Comparison of ENCODE assay signal across 16 cellular contexts in the genomic region with DNA sequence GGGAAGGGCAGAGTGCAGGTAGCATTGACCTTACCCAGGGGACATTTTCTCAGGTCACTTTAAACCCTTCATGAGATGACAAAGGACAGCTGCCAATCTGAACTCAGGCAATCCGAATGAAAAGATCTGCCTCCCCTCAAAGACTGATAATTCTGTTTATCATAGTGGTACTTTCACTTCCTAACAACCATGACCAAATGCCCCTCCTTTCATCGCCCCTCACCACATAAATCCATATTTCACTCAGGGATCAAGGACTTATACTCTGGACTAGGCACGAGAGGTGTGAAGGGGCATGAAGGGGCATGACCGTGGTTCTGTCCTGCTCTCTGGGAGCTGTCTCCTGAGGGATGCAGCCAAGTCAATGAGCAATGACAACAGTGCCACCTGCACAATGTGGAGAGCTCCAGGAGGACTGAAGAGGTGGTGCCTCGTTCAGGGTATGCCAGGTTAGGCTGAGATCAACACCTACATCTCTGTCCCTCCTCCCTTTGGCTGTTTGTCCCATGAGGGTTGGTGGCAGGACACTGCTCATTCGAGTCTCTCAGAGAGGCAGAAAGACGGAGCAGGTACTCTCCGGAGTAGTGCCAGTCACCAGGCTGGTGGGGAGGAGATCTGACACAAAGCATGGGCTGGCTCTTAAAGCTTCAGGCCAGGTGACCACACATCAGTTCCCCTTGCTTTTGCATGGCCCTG. TPM values are rescaled to one million over a fixed set of nuclear protein-coding genes. Genes with fewer than 3 reads are reported as not detected.
A peak's percentile ranks its signal among the peaks of the same experiment; 100 is the strongest.
DNase-seq lines count a peak whose midpoint lies in the region; ATAC-seq lines count a peak whose summit lies in the region.
"Had no signal": no experiment of that assay in that cellular context is flagged by ENCODE, and none has a peak within 500 bp of the region (broad histone marks: within the 10 kb centered on the region; RNA-seq: fewer than 3 reads in every experiment).

No MANE protein-coding gene starts in this region.

- intact Hi-C loops in Right ventricle myocardium superior (cut with DNase I): no loop called here
- intact Hi-C loops in activated CD4-positive, alpha-beta T cell treated with anti-CD3 and anti-CD28 coated beads for 36 hours (cut with DNase I, micrococcal nuclease): no loop called here

- no peak overlapping the region for H3K27ac Mint-ChIP-seq in stimulated activated effector memory CD8-positive, alpha-beta T cell treated with anti-CD3 and anti-CD28 coated beads, Interleukin-12 subunit alpha, Interleukin-12 subunit beta, amount 100 ng/mL, for 72 hours
- H3K27ac Mint-ChIP-seq in activated CD4-positive, alpha-beta T cell treated with anti-CD3 and anti-CD28 coated beads for 36 hours: no peak overlapping the region

- no peaks in the 10 kb centered on the region for H3K36me3 Mint-ChIP-seq in stimulated activated effector memory CD8-positive, alpha-beta T cell treated with anti-CD3 and anti-CD28 coated beads, Interleukin-12 subunit alpha, Interleukin-12 subunit beta, amount 100 ng/mL, for 72 hours
- no peaks in the 10 kb centered on the region for H3K36me3 Mint-ChIP-seq in activated CD4-positive, alpha-beta T cell treated with anti-CD3 and anti-CD28 coated beads for 36 hours (ENCODE audit: low read depth)

- POLR2A ChIA-PET in activated CD4-positive, alpha-beta T cell treated with anti-CD3 and anti-CD28 coated beads for 36 hours (lab: Charles Lee): no interaction called here

- CTCF ChIA-PET in activated CD4-positive, alpha-beta T cell treated with anti-CD3 and anti-CD28 coated beads for 36 hours (lab: Charles Lee): no interaction called here

- ATAC-seq in HG02623 (IDR thresholded peaks at IDR 0.05; ENCODE audit: unreplicated experiment): peak; percentile 23
- peak; percentile 29 for ATAC-seq in HG03439 (IDR thresholded peaks at IDR 0.05; ENCODE audit: unreplicated experiment)
- ATAC-seq in stimulated activated effector memory CD8-positive, alpha-beta T cell treated with anti-CD3 and anti-CD28 coated beads, Interleukin-12 subunit alpha, Interleukin-12 subunit beta, amount 100 ng/mL, for 72 hours: peak; percentile 39
- ATAC-seq in Right ventricle myocardium superior (ENCODE audit: poor library complexity): no peak
- ATAC-seq in activated CD4-positive, alpha-beta T cell treated with anti-CD3 and anti-CD28 coated beads for 36 hours: no peak
- ATAC-seq: activated T-cell treated with anti-CD3 and anti-CD28 coated beads, Interleukin-2, amount 50 U/mL, for 4 hours; psoas muscle had no signal

- no peaks in the 10 kb centered on the region for H3K9me3 Mint-ChIP-seq in stimulated activated effector memory CD8-positive, alpha-beta T cell treated with anti-CD3 and anti-CD28 coated beads, Interleukin-12 subunit alpha, Interleukin-12 subunit beta, amount 100 ng/mL, for 72 hours
- no peaks in the 10 kb centered on the region for H3K9me3 Mint-ChIP-seq in activated CD4-positive, alpha-beta T cell treated with anti-CD3 and anti-CD28 coated beads for 36 hours (ENCODE audit: low read depth)
- H3K9me3 Mint-ChIP-seq: activated T-cell treated with anti-CD3 and anti-CD28 coated beads, Interleukin-2, amount 50 U/mL, for 4 hours had no signal

- no peaks in the 10 kb centered on the region for H3K4me1 Mint-ChIP-seq in stimulated activated effector memory CD8-positive, alpha-beta T cell treated with anti-CD3 and anti-CD28 coated beads, Interleukin-12 subunit alpha, Interleukin-12 subunit beta, amount 100 ng/mL, for 72 hours
- no peaks in the 10 kb centered on the region for H3K4me1 Mint-ChIP-seq in activated CD4-positive, alpha-beta T cell treated with anti-CD3 and anti-CD28 coated beads for 36 hours

- H3K4me3 Mint-ChIP-seq in stimulated activated effector memory CD8-positive, alpha-beta T cell treated with anti-CD3 and anti-CD28 coated beads, Interleukin-12 subunit alpha, Interleukin-12 subunit beta, amount 100 ng/mL, for 72 hours: no peak overlapping the region
- H3K4me3 Mint-ChIP-seq in activated CD4-positive, alpha-beta T cell treated with anti-CD3 and anti-CD28 coated beads for 36 hours: no peak overlapping the region
- H3K4me3 Mint-ChIP-seq: activated T-cell treated with anti-CD3 and anti-CD28 coated beads, Interleukin-2, amount 50 U/mL, for 4 hours had no signal

- no peaks in the 10 kb centered on the region for H3K27me3 Mint-ChIP-seq in activated CD4-positive, alpha-beta T cell treated with anti-CD3 and anti-CD28 coated beads for 36 hours

- DNase-seq in NCI-H345 (lab: John Stamatoyannopoulos, UW) (peak; percentile 24), NCI-H345 treated with DMSO at 0.1 percent for 48 hours (lab: John Stamatoyannopoulos, UW; ENCODE audit: unreplicated experiment) (no peak), Right ventricle myocardium superior (no peak), GF-D8 (lab: John Stamatoyannopoulos, UW) (no peak)
- no peak for DNase-seq in stimulated activated effector memory CD8-positive, alpha-beta T cell treated with anti-CD3 and anti-CD28 coated beads, Interleukin-12 subunit alpha, Interleukin-12 subunit beta, amount 100 ng/mL, for 72 hours (ENCODE audit: low spot score in 2 of 2)
- no peak for DNase-seq in activated CD4-positive, alpha-beta T cell treated with anti-CD3 and anti-CD28 coated beads for 36 hours
- DNase-seq: activated T-cell treated with anti-CD3 and anti-CD28 coated beads, Interleukin-2, amount 50 U/mL, for 4 hours; hypothalamus; Kasumi-1; NCI-H524 treated with DMSO at 0.1 percent for 48 hours; psoas muscle; SJCRH30; substantia nigra had no signal

RNA-seq across cellular contexts. Expression of a gene that starts 12.5 kb away (rescaled TPM):
- total RNA-seq in Right ventricle myocardium superior: 1.2 TPM
- not detected for total RNA-seq in activated CD4-positive, alpha-beta T cell treated with anti-CD3 and anti-CD28 coated beads for 36 hours
- total RNA-seq: A172, SJCRH30 had no signal

Comparison
In these comparisons a context has a peak if more than half of its experiments do, and no peak if none do; other contexts are left out.
1. ATAC-seq: peak in HG02623 (single experiment), HG03439 (single experiment) and stimulated activated effector memory CD8-positive, alpha-beta T cell treated with anti-CD3 and anti-CD28 coated beads, Interleukin-12 subunit alpha, Interleukin-12 subunit beta, amount 100 ng/mL, for 72 hours (single experiment); none in Right ventricle myocardium superior (single experiment) and activated CD4-positive, alpha-beta T cell treated with anti-CD3 and anti-CD28 coated beads for 36 hours (single experiment).